ENCODE assay signal across 10 cellular contexts in the genomic region with DNA sequence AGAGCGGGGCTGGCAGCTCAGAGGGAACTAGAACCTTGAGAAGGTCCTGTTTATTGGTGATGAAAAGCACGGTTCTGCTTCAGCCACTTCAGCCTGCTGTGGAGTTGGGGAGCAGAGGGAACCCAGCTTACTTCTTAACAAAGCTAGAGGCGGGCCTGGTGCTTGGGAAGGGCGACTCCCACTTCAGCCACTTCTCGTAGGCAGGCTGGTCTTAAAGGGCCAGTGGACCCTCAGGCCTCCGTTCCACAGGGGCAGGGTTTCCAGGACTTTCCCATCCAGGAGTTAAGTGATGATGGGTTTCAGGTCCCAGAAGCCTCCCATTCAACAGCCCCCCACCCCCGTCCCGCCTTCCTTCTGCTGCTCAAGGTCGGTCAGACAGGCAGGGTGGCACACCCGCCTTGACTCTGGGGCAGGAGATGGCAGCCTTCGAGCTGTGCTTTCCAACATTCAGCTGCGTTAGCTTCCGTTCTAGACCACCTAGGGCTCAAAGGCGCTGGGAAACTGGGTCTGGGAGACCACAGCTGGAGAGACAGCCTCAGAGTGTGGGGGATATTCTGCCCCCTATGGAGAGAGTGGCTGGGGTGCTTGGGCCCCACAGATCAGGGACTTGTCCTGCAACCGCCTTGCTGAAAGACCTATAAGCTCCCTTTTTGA. TPM values are rescaled to one million over a fixed set of nuclear protein-coding genes. Genes with fewer than 3 reads are reported as not detected.
DNase-seq lines count a peak whose midpoint lies in the region; ATAC-seq, FAIRE-seq and TF ChIP-seq lines count a peak whose summit lies in the region.
"Had no signal": no experiment of that assay in that cellular context is flagged by ENCODE, and none has a peak within 500 bp of the region (broad histone marks: within the 10 kb centered on the region; RNA-seq: fewer than 3 reads in every experiment).

No MANE protein-coding gene starts in this region.

- no peak overlapping the region for H3K9ac ChIP-seq in HepG2 (ENCODE audit: insufficient read depth, low read depth, low read length)

- peaks cover 5% of the 10 kb centered on the region for H3K4me1 ChIP-seq in HepG2 (ENCODE audit: insufficient read depth, low read length)
- H3K4me1 ChIP-seq in testis = peaks cover 2% of the 10 kb centered on the region

- H3K79me2 ChIP-seq in HepG2 (ENCODE audit: insufficient read depth, low read length) = no peaks in the 10 kb centered on the region

- in situ Hi-C loops in GM18951 (cut with MboI; ENCODE audit: low sequenced_read_pairs, unreplicated experiment) = no loop called here
- in situ Hi-C loops in HepG2 (cut with HindIII; ENCODE audit: extremely low pct_ligation_motif_present, low pct_unique_long_range_greater_than_20kb) = no loop called here
- in situ Hi-C loops in ACHN (cut with HindIII; ENCODE audit: low pct_ligation_motif_present, low pct_unique_long_range_greater_than_20kb, low sequenced_read_pairs) = no loop called here

- no peak for FAIRE-seq in HepG2 (lab: Jason Lieb, UNC)

- no peaks in the 10 kb centered on the region for H3K27me3 Mint-ChIP-seq in CD4-positive, alpha-beta T cell
- no peaks in the 10 kb centered on the region for H3K27me3 Mint-ChIP-seq in activated CD4-positive, alpha-beta memory T cell treated with anti-CD3 and anti-CD28 coated beads for 36 hours

- H3K9me3 ChIP-seq in CD4-positive, alpha-beta T cell (ENCODE audit: control insufficient read depth, low read length) = no peaks in the 10 kb centered on the region
- H3K9me3 ChIP-seq in HepG2 (ENCODE audit: low read length) (no peaks in the 10 kb centered on the region), testis (no peaks in the 10 kb centered on the region)

- H3K36me3 Mint-ChIP-seq in CD4-positive, alpha-beta T cell (ENCODE audit: low read depth) = peaks cover 71% of the 10 kb centered on the region
- peaks cover 70% of the 10 kb centered on the region for H3K36me3 Mint-ChIP-seq in activated CD4-positive, alpha-beta memory T cell treated with anti-CD3 and anti-CD28 coated beads for 36 hours

- ATAC-seq in CD4-positive, alpha-beta T cell (ENCODE audit: poor library complexity) = no peak
- ATAC-seq in HepG2 (no peak), HG03039 (IDR thresholded peaks at IDR 0.05; ENCODE audit: unreplicated experiment) (no peak)

- H2AFZ ChIP-seq in HepG2 (ENCODE audit: low read length) = no peak overlapping the region

- H3K27me3 ChIP-seq in CD4-positive, alpha-beta T cell (ENCODE audit: control insufficient read depth, insufficient read depth, low read length) = no peaks in the 10 kb centered on the region
- H3K27me3 ChIP-seq in HepG2 (ENCODE audit: control insufficient read depth in 1 of 2, insufficient read depth in 2 of 2, low read length in 2 of 2) = peaks cover 28 to 72% of the 10 kb centered on the region in 2 experiments
- no peaks in the 10 kb centered on the region for H3K27me3 ChIP-seq in testis

- WGBS in HepG2 (ENCODE audit: low lambda C conversion rate) = 63% methylated on average over 3 of the region's 15 CpGs
- WGBS in testis, 2 donors = 30 to 37% methylated on average over 13 to 15 of the region's 15 CpGs

- no peak overlapping the region for H3K4me3 ChIP-seq in HepG2 (replicated peaks in 1 of 3; ENCODE audit: insufficient read depth in 1 of 3, low read depth in 2 of 3, low read length in 3 of 3)
- H3K4me3 ChIP-seq in testis = no peak overlapping the region

- H3K4me3 Mint-ChIP-seq in CD4-positive, alpha-beta T cell = peak overlapping the region; percentile 99
- peak overlapping the region; percentile 81 for H3K4me3 Mint-ChIP-seq in activated CD4-positive, alpha-beta memory T cell treated with anti-CD3 and anti-CD28 coated beads for 36 hours

- no peaks in the 10 kb centered on the region for H3K9me3 Mint-ChIP-seq in CD4-positive, alpha-beta T cell
- H3K9me3 Mint-ChIP-seq in activated CD4-positive, alpha-beta memory T cell treated with anti-CD3 and anti-CD28 coated beads for 36 hours = no peaks in the 10 kb centered on the region

- TF ChIP-seq CTCF in CD4-positive, alpha-beta T cell (IDR thresholded peaks at IDR 0.05) = no peak
- no peak for TF ChIP-seq CTCF in HepG2 (CRISPR knock-in tag; IDR thresholded peaks at IDR 0.05)
- no peak for TF ChIP-seq CTCF in testis (IDR thresholded peaks at IDR 0.05)

- no peak for TF ChIP-seq RAD21 in HepG2 (CRISPR knock-in tag; IDR thresholded peaks at IDR 0.05)

- H3K27ac Mint-ChIP-seq in CD4-positive, alpha-beta T cell = peak overlapping the region; percentile 98
- H3K27ac Mint-ChIP-seq in activated CD4-positive, alpha-beta memory T cell treated with anti-CD3 and anti-CD28 coated beads for 36 hours = peak overlapping the region; percentile 91
- H3K27ac Mint-ChIP-seq: progenitor cell of endocrine pancreas had no signal

- TF ChIP-seq POLR2A in GM18951 (IDR thresholded peaks at IDR 0.05; ENCODE audit: extremely low read depth, insufficient read depth, insufficient read length) (peak; percentile 46), HepG2 (IDR thresholded peaks at IDR 0.05; ENCODE audit: insufficient read depth in 1 of 2, low read depth in 2 of 2, low read length in 2 of 2) (no peak), testis (IDR thresholded peaks at IDR 0.05) (no peak)

- no peak for DNase-seq in CD4-positive, alpha-beta T cell
- no peak for DNase-seq in activated CD4-positive, alpha-beta memory T cell treated with anti-CD3 and anti-CD28 coated beads for 36 hours
- no peak for DNase-seq in HepG2 (ENCODE audit: low spot score)
- DNase-seq in NCI-H1105 (lab: John Stamatoyannopoulos, UW) = no peak
- no peak for DNase-seq in testis
- no peak for DNase-seq in ACHN
- DNase-seq: NCI-H446 treated with DMSO at 0.1 percent for 48 hours had no signal

- H4K20me1 ChIP-seq in HepG2 (ENCODE audit: insufficient read depth, low read length) = no peaks in the 10 kb centered on the region

- peak overlapping the region; percentile 55 for H3K27ac ChIP-seq in CD4-positive, alpha-beta T cell (ENCODE audit: low read depth, low read length)
- no peak overlapping the region for H3K27ac ChIP-seq in HepG2 (ENCODE audit: extremely low read length, insufficient read depth, low read length)
- no peak overlapping the region for H3K27ac ChIP-seq in testis

- H3K36me3 ChIP-seq in HepG2 (replicated peaks in 1 of 2; ENCODE audit: control insufficient read depth in 1 of 2, insufficient read depth in 2 of 2, low read length in 2 of 2) = no peaks in the 10 kb centered on the region
- no peaks in the 10 kb centered on the region for H3K36me3 ChIP-seq in testis (ENCODE audit: low read depth, missing control alignments)

- BruUV-seq in HepG2 (replicated peaks; lab: Mats Ljungman, UMichigan) = no TSS peak

- no peak for TF ChIP-seq EP300 in HepG2 (IDR thresholded peaks at IDR 0.05; ENCODE audit: low read depth in 2 of 2, low read length in 2 of 2)
- TF ChIP-seq EP300 in HepG2 (CRISPR knock-in tag; IDR thresholded peaks at IDR 0.05; ENCODE audit: borderline replicate concordance) = no peak

- POLR2A ChIA-PET in CD4-positive, alpha-beta T cell (lab: Charles Lee) = interaction anchor here (0.6 to 8.3 kb wide), 12 partner anchors 8 to 848 kb away, joined by 3 to 121 read pairs (median 3); partner anchors contain the start of genes CLIC4 and RSRP1
- POLR2A ChIA-PET in activated CD4-positive, alpha-beta memory T cell treated with anti-CD3 and anti-CD28 coated beads for 36 hours (lab: Charles Lee) = interaction anchor here (0.6 to 8.7 kb wide), 10 partner anchors 15 to 102 kb away, joined by 3 to 69 read pairs (median 5); no protein-coding TSS in a partner anchor
- POLR2A ChIA-PET in HepG2 (lab: Yijun Ruan, JAX) = interaction anchor here (0.7 kb wide), 1 partner anchor 17 kb away, joined by 3 read pairs; no protein-coding TSS in a partner anchor

- intact Hi-C loops in CD4-positive, alpha-beta T cell (cut with DNase I, micrococcal nuclease) = no loop called here
- intact Hi-C loops in activated CD4-positive, alpha-beta memory T cell treated with anti-CD3 and anti-CD28 coated beads for 36 hours (cut with micrococcal nuclease) = loop anchor here (5.0 to 10.0 kb wide), 4 partner anchors 176 to 442 kb away; partner anchors contain the start of genes CLIC4 and SYF2
- intact Hi-C loops in HepG2 (cut with micrococcal nuclease; ENCODE audit: unreplicated experiment) (no loop called here), testis (cut with DNase I; ENCODE audit: low total_unique reads) (no loop called here)

- no peak overlapping the region for H3K4me2 ChIP-seq in HepG2 (ENCODE audit: low read depth, low read length)

- peaks cover 75% of the 10 kb centered on the region for H3K4me1 Mint-ChIP-seq in CD4-positive, alpha-beta T cell (ENCODE audit: low read depth)
- peaks cover 66% of the 10 kb centered on the region for H3K4me1 Mint-ChIP-seq in activated CD4-positive, alpha-beta memory T cell treated with anti-CD3 and anti-CD28 coated beads for 36 hours (ENCODE audit: low read depth)

- CTCF ChIA-PET in CD4-positive, alpha-beta T cell (lab: Charles Lee) = interaction anchor here (0.6 to 2.9 kb wide), 3 partner anchors 14 to 111 kb away, joined by 5 to 10 read pairs (median 9); no protein-coding TSS in a partner anchor
- CTCF ChIA-PET in activated CD4-positive, alpha-beta memory T cell treated with anti-CD3 and anti-CD28 coated beads for 36 hours (lab: Charles Lee) = interaction anchor here (0.8 to 12.0 kb wide), 10 partner anchors 8 to 267 kb away, joined by 3 to 290 read pairs (median 3); no protein-coding TSS in a partner anchor
- CTCF ChIA-PET in HepG2 (lab: Yijun Ruan, JAX; ENCODE audit: low intra/inter-chr PET ratio, low total read pairs) = no interaction called here

RNA-seq across cellular contexts. Expression of gene RUNX3, which starts 3.4 kb away (rescaled TPM):
- total RNA-seq in CD4-positive, alpha-beta T cell = 100 to 1,000 TPM; 202 to 209 TPM
- total RNA-seq in activated CD4-positive, alpha-beta memory T cell treated with anti-CD3 and anti-CD28 coated beads for 36 hours = 100 to 1,000 TPM; 153 to 155 TPM
- 0.04 TPM in 1 of 2 replicates, not detected in the other for total RNA-seq in HepG2 (2016; rRNA removed; fragmentation: Illumina TruSeq; extraction: Trizol)
- not detected in 2 replicates for total RNA-seq in HepG2 (2016; cell fraction: cytosol; rRNA removed; fragmentation: Illumina TruSeq; extraction: Trizol; ENCODE audit: low read depth)
- total RNA-seq in HepG2 (2016; cell fraction: insoluble cytoplasmic fraction; rRNA removed; fragmentation: Illumina TruSeq; extraction: Trizol) = 0.04 and 0.06 TPM in 2 replicates
- total RNA-seq in HepG2 (2016; cell fraction: membrane; rRNA removed; fragmentation: Illumina TruSeq; extraction: Trizol) = 0.07 TPM in 1 of 2 replicates, not detected in the other
- total RNA-seq in HepG2 (2016; cell fraction: nucleus; rRNA removed; fragmentation: Illumina TruSeq; extraction: Trizol) = not detected in 2 replicates
- polyA plus RNA-seq in HepG2 (2011; rRNA removed) = 0.17 and 0.22 TPM in 2 replicates
- polyA plus RNA-seq in HepG2 (2011; cell fraction: cytosol; rRNA removed) = 0.12 and 0.21 TPM in 2 replicates
- 0.26 and 0.35 TPM in 2 replicates for polyA plus RNA-seq in HepG2 (2011; cell fraction: nucleus; rRNA removed)
- 0.67 and 0.68 TPM in 2 replicates for polyA plus RNA-seq in HepG2 (2012)
- 0.07 TPM in 1 of 2 replicates, not detected in the other for polyA plus RNA-seq in HepG2 (2016; cell fraction: cytosol; fragmentation: Illumina TruSeq; extraction: Trizol; ENCODE audit: low read depth)
- polyA plus RNA-seq in HepG2 (2016; cell fraction: insoluble cytoplasmic fraction; fragmentation: Illumina TruSeq; extraction: Trizol; ENCODE audit: low read depth) = 0.05 and 0.15 TPM in 2 replicates
- 0.09 and 0.14 TPM in 2 replicates for polyA plus RNA-seq in HepG2 (2016; cell fraction: membrane; fragmentation: Illumina TruSeq; extraction: Trizol; ENCODE audit: low read depth)
- 0.19 TPM in 1 of 2 replicates, not detected in the other for polyA plus RNA-seq in HepG2 (2016; cell fraction: nucleus; fragmentation: Illumina TruSeq; extraction: Trizol; ENCODE audit: insufficient read depth, low read depth)
- polyA minus RNA-seq in HepG2 (2011; rRNA and poly(A)+ RNA removed; ENCODE audit: low replicate concordance) = 0.74 TPM in 1 of 2 replicates, not detected in the other
- 0.18 and 0.89 TPM in 2 replicates for polyA minus RNA-seq in HepG2 (2011; cell fraction: cytosol; rRNA and poly(A)+ RNA removed)
- polyA minus RNA-seq in HepG2 (2011; cell fraction: nucleus; rRNA and poly(A)+ RNA removed) = 0.12 TPM in 1 of 2 replicates, not detected in the other
- total RNA-seq in testis = 1 to 10 TPM; 5.7 to 6.4 TPM
- 5.1 TPM for polyA plus RNA-seq in testis (ENCODE audit: insufficient read depth, low read depth, low replicate concordance)
- total RNA-seq: progenitor cell of endocrine pancreas had no signal

Comparison
In these comparisons a context has a peak if more than half of its experiments do, and no peak if none do; other contexts are left out.
1. RNA of gene RUNX3, which starts 3.4 kb away (total RNA-seq): 202 to 209 TPM in CD4-positive, alpha-beta T cell and 153 to 155 TPM in activated CD4-positive, alpha-beta memory T cell treated with anti-CD3 and anti-CD28 coated beads for 36 hours; 5.7 to 6.4 TPM in testis and 0.04 to 0.07 TPM in HepG2; every median in the first group is over 10 times any median in the second.